In genomic region chr3:39478226-39478625, GRCh38 we compare ENCODE assay signal across 30 cellular contexts. TPM values are rescaled to one million over a fixed set of nuclear protein-coding genes. Genes with fewer than 3 reads are reported as not detected.
DNase-seq lines count a peak whose midpoint lies in the region; ATAC-seq and TF ChIP-seq lines count a peak whose summit lies in the region.
"Had no signal": no experiment of that assay in that cellular context is flagged by ENCODE, and none has a peak within 500 bp of the region (broad histone marks: within the 10 kb centered on the region; RNA-seq: fewer than 3 reads in every experiment).

No MANE protein-coding gene starts in this region.

- H3K36me3 ChIP-seq in WERI-Rb-1 (no peaks in the 10 kb centered on the region), heart right ventricle (no peaks in the 10 kb centered on the region)
- H3K36me3 ChIP-seq: BLaER1 treated with 17β-estradiol and CSF1 and Interleukin-3, amounts not matched to agents 10 nM and 100 nM had no signal

- intact Hi-C loops in dorsolateral prefrontal cortex (cut with DNase I): no loop called here
- intact Hi-C loops in heart right ventricle (cut with DNase I): no loop called here

- H3K27ac Mint-ChIP-seq in immature natural killer cell: no peak overlapping the region
- H3K27ac Mint-ChIP-seq: B cell; CD4-positive, alpha-beta T cell; CD8-positive, alpha-beta T cell had no signal

- 91 to 93% methylated on average over 1 of the region's 1 CpG for WGBS in heart right ventricle, 2 donors

- no peaks in the 10 kb centered on the region for H3K4me1 Mint-ChIP-seq in immature natural killer cell
- H3K4me1 Mint-ChIP-seq: B cell had no signal

- no peaks in the 10 kb centered on the region for H3K36me3 Mint-ChIP-seq in immature natural killer cell
- H3K36me3 Mint-ChIP-seq: CD8-positive, alpha-beta T cell had no signal

- H3K9me3 ChIP-seq in WERI-Rb-1 (ENCODE audit: severe bottlenecking): peaks cover 5% of the 10 kb centered on the region
- H3K9me3 ChIP-seq in heart right ventricle: peaks cover 0 to 20% (median 4%) of the 10 kb centered on the region in 11 donors
- H3K9me3 ChIP-seq: Caco-2 had no signal

- H3K9me3 Mint-ChIP-seq in immature natural killer cell: peaks cover 0 to 4% (median 2%) of the 10 kb centered on the region in 6 donors

- peaks cover 2 to 7% (median 4%) of the 10 kb centered on the region in 3 donors for H3K27me3 Mint-ChIP-seq in immature natural killer cell (ENCODE audit: low read depth in 3 of 3)

- no peak overlapping the region for H3K4me3 ChIP-seq in WERI-Rb-1 (ENCODE audit: low read depth, low read length)
- peak overlapping the region in 9 of 59 donors; percentile 2 to 82 (median 8) for H3K4me3 ChIP-seq in dorsolateral prefrontal cortex
- no peak overlapping the region for H3K4me3 ChIP-seq in heart right ventricle
- H3K4me3 ChIP-seq: BLaER1 treated with 17β-estradiol and CSF1 and Interleukin-3, amounts not matched to agents 10 nM and 100 nM; GM12878 had no signal

- no peak for ATAC-seq in heart right ventricle
- ATAC-seq: CD8-positive, alpha-beta T cell; GM12878 had no signal

- H3K27ac ChIP-seq in WERI-Rb-1: peak overlapping the region; percentile 88
- H3K27ac ChIP-seq in dorsolateral prefrontal cortex: peak overlapping the region in 33 of 59 donors; percentile 1 to 97 (median 53)
- peak overlapping the region; percentile 63 for H3K27ac ChIP-seq in substantia nigra (ENCODE audit: low read depth, low read length, poor library complexity, severe bottlenecking)
- no peak overlapping the region for H3K27ac ChIP-seq in heart right ventricle
- H3K27ac ChIP-seq: BLaER1 treated with 17β-estradiol and CSF1 and Interleukin-3, amounts not matched to agents 10 nM and 100 nM; C4-2B had no signal

- no peak overlapping the region for H3K4me3 Mint-ChIP-seq in immature natural killer cell
- H3K4me3 Mint-ChIP-seq: B cell; CD4-positive, alpha-beta T cell; CD8-positive, alpha-beta T cell had no signal

- no peak for DNase-seq in WERI-Rb-1
- no peak for DNase-seq in dorsolateral prefrontal cortex
- peak; percentile 0 for DNase-seq in middle frontal gyrus (ENCODE audit: extremely low spot score, low spot score)
- no peak for DNase-seq in substantia nigra (lab: John Stamatoyannopoulos, UW)
- DNase-seq in heart right ventricle: no peak
- no peak for DNase-seq in immature natural killer cell
- DNase-seq in iPS-NIHi7 (ENCODE audit: extremely low spot score): no peak
- no peak for DNase-seq in ecto neural progenitor cell (ENCODE audit: low spot score)
- DNase-seq: 8988T; ACHN; AML-193; Caco-2; Calu3; CD4-positive, alpha-beta T cell; CD8-positive, alpha-beta T cell; DMS 273 treated with DMSO at 0.1 percent for 48 hours; DMS153; DMS53; DMS79; DND-41; EL; GDM1 had no signal

- H3K4me1 ChIP-seq in heart right ventricle: no peaks in the 10 kb centered on the region
- H3K4me1 ChIP-seq: Caco-2 had no signal

- H3K27me3 ChIP-seq in WERI-Rb-1 (ENCODE audit: insufficient read depth, low read depth, severe bottlenecking): no peaks in the 10 kb centered on the region
- H3K27me3 ChIP-seq in dorsolateral prefrontal cortex: no peaks in the 10 kb centered on the region
- H3K27me3 ChIP-seq in heart right ventricle: peaks cover 0 to 6% (median 0%) of the 10 kb centered on the region in 7 donors
- H3K27me3 ChIP-seq: BLaER1 treated with 17β-estradiol and CSF1 and Interleukin-3, amounts not matched to agents 10 nM and 100 nM had no signal

- TF ChIP-seq CTCF in WERI-Rb-1 (IDR thresholded peaks at IDR 0.05; ENCODE audit: low read depth, low read length) (no peak), dorsolateral prefrontal cortex (IDR thresholded peaks at IDR 0.05 in 54 of 56, conservative IDR thresholded peaks at IDR 0.05 in 2 of 56; ENCODE audit: low read depth in 1 of 56, partially characterized antibody in 56 of 56) (no peak), heart right ventricle (IDR thresholded peaks at IDR 0.05) (no peak)

RNA-seq across cellular contexts. Expression of gene MOBP, which starts 10.7 kb away (rescaled TPM):
- 1,000 to 10,000 TPM in 11 of 120 experiments, 100 to 1,000 TPM in 101, 10 to 100 TPM in 8; 40.9 to 1,548 (median 379) TPM for total RNA-seq in dorsolateral prefrontal cortex
- total RNA-seq in heart right ventricle: under 1 TPM in 4 of 10 donors, not detected in 6; 0.07 to 0.59 (median 0.15) TPM
- polyA plus RNA-seq in heart right ventricle: under 1 TPM in 1 of 2 donors, not detected in 1; 0.01 TPM
- not detected for polyA plus RNA-seq in immature natural killer cell
- total RNA-seq: B cell; CD4-positive, alpha-beta T cell; CD8-positive, alpha-beta T cell; Daoy; G401 had no signal
- polyA plus RNA-seq: AG04450, BJ had no signal

Comparison
In these comparisons a context has a peak if more than half of its experiments do, and no peak if none do; other contexts are left out.
1. H3K27ac ChIP-seq: peak in WERI-Rb-1 (single experiment), dorsolateral prefrontal cortex (33 of 59) and substantia nigra (single experiment); none in heart right ventricle (0 of 10).
2. RNA of gene MOBP, which starts 10.7 kb away (total RNA-seq): 40.9 to 1,548 TPM in dorsolateral prefrontal cortex; 0.07 to 0.59 TPM in heart right ventricle; every median in the first group is over 10 times any median in the second.